ENCODE assay signal across 8 cellular contexts in genomic region chr11:76152741-76153608, GRCh38. TPM values are rescaled to one million over a fixed set of nuclear protein-coding genes. Genes with fewer than 3 reads are reported as not detected.
A peak's percentile ranks its signal among the peaks of the same experiment; 100 is the strongest.
DNase-seq lines count a peak whose midpoint lies in the region; ATAC-seq and TF ChIP-seq lines count a peak whose summit lies in the region.

No MANE protein-coding gene starts in this region.

- intact Hi-C loops in ascending aorta (cut with DNase I) = loop anchor here (1.0 to 2.0 kb wide), 2 partner anchors 256 to 350 kb away; no protein-coding TSS in a partner anchor

- H3K4me3 ChIP-seq in ascending aorta = peak overlapping the region; percentile 46 to 59

- ATAC-seq in HG03108 (IDR thresholded peaks at IDR 0.05; ENCODE audit: unreplicated experiment) = peak; percentile 42
- peak; percentile 55 to 57 for ATAC-seq in natural killer cell treated with Interleukin-12 subunit alpha and Interleukin-12 subunit beta and Interleukin-15 and Interleukin-18, amount 100 ng/mL, for 72 hours
- no peak for ATAC-seq in HG03097 (IDR thresholded peaks at IDR 0.05; ENCODE audit: low FRiP score, unreplicated experiment)

- H3K27ac ChIP-seq in ascending aorta = no peak overlapping the region

- no peaks in the 10 kb centered on the region for H3K4me1 ChIP-seq in ascending aorta

- no peaks in the 10 kb centered on the region for H3K36me3 ChIP-seq in ascending aorta

- H3K4me3 Mint-ChIP-seq in natural killer cell treated with Interleukin-12 subunit alpha and Interleukin-12 subunit beta and Interleukin-15 and Interleukin-18, amount 100 ng/mL, for 72 hours = peak overlapping the region; percentile 81

- peak; percentile 36 for DNase-seq in activated gamma-delta T cell treated with Interleukin-2 at 50 U/mL for 16 hours
- no peak for DNase-seq in activated gamma-delta T cell (lab: John Stamatoyannopoulos, UW)
- DNase-seq in ascending aorta (ENCODE audit: low spot score in 2 of 2) = peak in 1 of 2 donors; percentile 58
- no peak for DNase-seq in natural killer cell treated with Interleukin-12 subunit alpha and Interleukin-12 subunit beta and Interleukin-15 and Interleukin-18, amount 100 ng/mL, for 72 hours (ENCODE audit: low spot score)
- DNase-seq in DMS79 (lab: John Stamatoyannopoulos, UW) = no peak
- no peak for DNase-seq in NCI-H128 (lab: John Stamatoyannopoulos, UW; ENCODE audit: unreplicated experiment)

- H3K27me3 ChIP-seq in ascending aorta = no peaks in the 10 kb centered on the region

- TF ChIP-seq CTCF in ascending aorta (IDR thresholded peaks at IDR 0.05) = no peak

- no peaks in the 10 kb centered on the region for H3K9me3 Mint-ChIP-seq in natural killer cell treated with Interleukin-12 subunit alpha and Interleukin-12 subunit beta and Interleukin-15 and Interleukin-18, amount 100 ng/mL, for 72 hours

- H3K27ac Mint-ChIP-seq in natural killer cell treated with Interleukin-12 subunit alpha and Interleukin-12 subunit beta and Interleukin-15 and Interleukin-18, amount 100 ng/mL, for 72 hours = peak overlapping the region; percentile 69 to 89

- no peaks in the 10 kb centered on the region for H3K36me3 Mint-ChIP-seq in natural killer cell treated with Interleukin-12 subunit alpha and Interleukin-12 subunit beta and Interleukin-15 and Interleukin-18, amount 100 ng/mL, for 72 hours

- no peaks in the 10 kb centered on the region for H3K27me3 Mint-ChIP-seq in natural killer cell treated with Interleukin-12 subunit alpha and Interleukin-12 subunit beta and Interleukin-15 and Interleukin-18, amount 100 ng/mL, for 72 hours

- H3K9me3 ChIP-seq in ascending aorta = no peaks in the 10 kb centered on the region

- peaks cover 24 to 28% of the 10 kb centered on the region in 2 donors for H3K4me1 Mint-ChIP-seq in natural killer cell treated with Interleukin-12 subunit alpha and Interleukin-12 subunit beta and Interleukin-15 and Interleukin-18, amount 100 ng/mL, for 72 hours (ENCODE audit: low read depth in 2 of 2)

RNA-seq across cellular contexts. Expression of gene WNT11, which starts 53.3 kb away (rescaled TPM):
- total RNA-seq in ascending aorta = 11.7 TPM
- 1 to 10 TPM in 1 of 2 donors, under 1 TPM in 1; 0.57 to 1.7 TPM for total RNA-seq in natural killer cell treated with Interleukin-12 subunit alpha and Interleukin-12 subunit beta and Interleukin-15 and Interleukin-18, amount 100 ng/mL, for 72 hours
